Comparison of ENCODE assay signal across 14 cellular contexts in the genomic region with DNA sequence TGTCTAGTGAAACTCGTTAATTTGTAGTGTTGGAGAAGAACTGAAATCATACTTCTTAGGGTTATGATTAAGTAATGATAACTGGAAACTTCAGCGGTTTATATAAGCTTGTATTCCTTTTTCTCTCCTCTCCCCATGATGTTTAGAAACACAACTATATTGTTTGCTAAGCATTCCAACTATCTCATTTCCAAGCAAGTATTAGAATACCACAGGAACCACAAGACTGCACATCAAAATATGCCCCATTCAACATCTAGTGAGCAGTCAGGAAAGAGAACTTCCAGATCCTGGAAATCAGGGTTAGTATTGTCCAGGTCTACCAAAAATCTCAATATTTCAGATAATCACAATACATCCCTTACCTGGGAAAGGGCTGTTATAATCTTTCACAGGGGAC.
"Had no signal": no experiment of that assay in that cellular context is flagged by ENCODE, and none has a peak within 500 bp of the region (broad histone marks: within the 10 kb centered on the region; RNA-seq: fewer than 3 reads in every experiment).

No MANE protein-coding gene starts in this region.

- DNase-seq: activated B cell treated with CpG ODN at 0.5 μM for 24 hours; activated CD4-positive, alpha-beta T cell treated with anti-CD3 and anti-CD28 coated beads for 48 hours; activated CD8-positive, alpha-beta memory T cell treated with anti-CD3 and anti-CD28 coated beads, Interleukin-2, amount 50 U/mL, for 4 hours; activated CD8-positive, alpha-beta T cell treated with anti-CD3 and anti-CD28 coated beads, Interleukin-2, amount 10 ng/mL, durations not matched to agents 7 days and 5 days; activated effector memory CD4-positive, alpha-beta T cell treated with anti-CD3 and anti-CD28 coated beads, Interleukin-2, amount 50 U/mL, for 16 hours; activated T-cell treated with anti-CD3 and anti-CD28 coated beads, Interleukin-2, amount 50 U/mL, for 48 hours; amniotic stem cell; effector memory CD8-positive, alpha-beta T cell; left ventricle myocardium superior; stimulated activated CD4-positive, alpha-beta T cell treated with anti-CD3 and anti-CD28 coated beads, Interleukin-1b, Interleukin-23, amount 100 ng/mL, for 48 hours; SW 1271 had no signal

- H3K4me1 ChIP-seq: vagina had no signal

- H3K4me3 ChIP-seq: vagina had no signal

- FAIRE-seq: TTC549 had no signal

- ATAC-seq: activated CD8-positive, alpha-beta T cell treated with anti-CD3 and anti-CD28 coated beads, Interleukin-2, amount 10 ng/mL, durations not matched to agents 7 days and 5 days; effector memory CD8-positive, alpha-beta T cell; left ventricle myocardium superior; sciatic nerve had no signal

- H3K9me3 ChIP-seq: vagina had no signal

- H3K27me3 ChIP-seq: vagina had no signal

- H3K27ac ChIP-seq: vagina had no signal

- H3K36me3 ChIP-seq: vagina had no signal
